In genomic region chr7:28389504-28390385, GRCh38 we compare ENCODE assay signal across 8 cellular contexts. TPM values are rescaled to one million over a fixed set of nuclear protein-coding genes. Genes with fewer than 3 reads are reported as not detected.
DNase-seq lines count a peak whose midpoint lies in the region; ATAC-seq and TF ChIP-seq lines count a peak whose summit lies in the region.

No MANE protein-coding gene starts in this region.

- H3K4me3 ChIP-seq in OCI-LY7 (ENCODE audit: low read depth, low read length, poor library complexity, severe bottlenecking) (no peak overlapping the region), endocrine pancreas (ENCODE audit: control insufficient read depth, insufficient read depth, low read length) (peak overlapping the region; percentile 82)

- H3K27me3 ChIP-seq in endocrine pancreas (ENCODE audit: control insufficient read depth, insufficient read depth, low read length) = no peaks in the 10 kb centered on the region

- no peak overlapping the region for H3K9ac ChIP-seq in endocrine pancreas (ENCODE audit: control insufficient read depth, insufficient read depth, low read length)

- no peak overlapping the region for H3K27ac ChIP-seq in OCI-LY7 (ENCODE audit: low read depth, low read length, poor library complexity, severe bottlenecking)

- H3K9me3 ChIP-seq in OCI-LY7 (ENCODE audit: low read length) (no peaks in the 10 kb centered on the region), endocrine pancreas (ENCODE audit: control insufficient read depth, low read length) (no peaks in the 10 kb centered on the region)

- no TSS peak for BruUV-seq in OCI-LY7 (replicated peaks; lab: Mats Ljungman, UMichigan)

- ATAC-seq in HG03520 (IDR thresholded peaks at IDR 0.05; ENCODE audit: unreplicated experiment) = no peak

- H3K4me2 ChIP-seq in OCI-LY7 (ENCODE audit: low read length) = peak overlapping the region; percentile 36

- POLR2A ChIA-PET in OCI-LY7 (lab: Charles Lee) = interaction anchor here (0.7 kb wide), 1 partner anchor 91 kb away, joined by 3 read pairs; no protein-coding TSS in a partner anchor

- no peaks in the 10 kb centered on the region for H3K4me1 ChIP-seq in OCI-LY7 (ENCODE audit: insufficient read depth, low read length, poor library complexity, severe bottlenecking)
- peaks cover 6% of the 10 kb centered on the region for H3K4me1 ChIP-seq in endocrine pancreas (ENCODE audit: control insufficient read depth, insufficient read depth, low read length)

- no peak overlapping the region for H2AFZ ChIP-seq in OCI-LY7 (ENCODE audit: low read length)

- H3K36me3 ChIP-seq in OCI-LY7 (ENCODE audit: insufficient read depth, low read length) = no peaks in the 10 kb centered on the region
- no peaks in the 10 kb centered on the region for H3K36me3 ChIP-seq in endocrine pancreas (ENCODE audit: control insufficient read depth, insufficient read depth, low read length)

- no peaks in the 10 kb centered on the region for H3K9me2 ChIP-seq in OCI-LY7 (ENCODE audit: insufficient read depth, low read length)

- H3K79me2 ChIP-seq in OCI-LY7 (ENCODE audit: insufficient read depth, low read depth, low read length) = no peaks in the 10 kb centered on the region

- CTCF ChIA-PET in OCI-LY7 (lab: Charles Lee; ENCODE audit: unreplicated experiment) = no interaction called here

- intact Hi-C loops in OCI-LY7 (cut with micrococcal nuclease; ENCODE audit: unreplicated experiment) = loop anchor here (1.0 kb wide), 2 partner anchors 237 to 465 kb away; no protein-coding TSS in a partner anchor

- TF ChIP-seq CTCF in OCI-LY7 (conservative IDR thresholded peaks at IDR 0.05; ENCODE audit: low read length) = peak; percentile 99

- no peaks in the 10 kb centered on the region for H4K20me1 ChIP-seq in OCI-LY7 (ENCODE audit: insufficient read depth, low read length)

- peak; percentile 44 for DNase-seq in DMS 273 treated with DMSO at 0.1 percent for 48 hours (lab: John Stamatoyannopoulos, UW)
- DNase-seq in KG1 (lab: John Stamatoyannopoulos, UW) = peak; percentile 71
- DNase-seq in OCI-LY7 (ENCODE audit: low spot score) = peak; percentile 75
- peak; percentile 44 for DNase-seq in middle frontal gyrus (ENCODE audit: extremely low spot score, low spot score)
- DNase-seq in stimulated activated naive CD4-positive, alpha-beta T cell treated with Interleukin-2 at 50 U/mL for 16 hours (lab: John Stamatoyannopoulos, UW) = no peak
- no peak for DNase-seq in 8988T

RNA-seq across cellular contexts. Expression of gene CREB5, which starts 22.6 kb away (rescaled TPM):
- 2.0 and 5.6 TPM in 2 replicates for total RNA-seq in OCI-LY7 (2014; rRNA removed; shearing (Covaris generic))
- total RNA-seq in OCI-LY7 (2022) = 10.4 and 13.3 TPM in 2 replicates

Comparison
In these comparisons a context has a peak if more than half of its experiments do, and no peak if none do; other contexts are left out.
1. DNase-seq: peak in DMS 273 treated with DMSO at 0.1 percent for 48 hours (single experiment), KG1 (single experiment), OCI-LY7 (single experiment) and middle frontal gyrus (single experiment); none in stimulated activated naive CD4-positive, alpha-beta T cell treated with Interleukin-2 at 50 U/mL for 16 hours (single experiment) and 8988T (single experiment).